ENCODE assay signal across 8 cellular contexts in the genomic region with DNA sequence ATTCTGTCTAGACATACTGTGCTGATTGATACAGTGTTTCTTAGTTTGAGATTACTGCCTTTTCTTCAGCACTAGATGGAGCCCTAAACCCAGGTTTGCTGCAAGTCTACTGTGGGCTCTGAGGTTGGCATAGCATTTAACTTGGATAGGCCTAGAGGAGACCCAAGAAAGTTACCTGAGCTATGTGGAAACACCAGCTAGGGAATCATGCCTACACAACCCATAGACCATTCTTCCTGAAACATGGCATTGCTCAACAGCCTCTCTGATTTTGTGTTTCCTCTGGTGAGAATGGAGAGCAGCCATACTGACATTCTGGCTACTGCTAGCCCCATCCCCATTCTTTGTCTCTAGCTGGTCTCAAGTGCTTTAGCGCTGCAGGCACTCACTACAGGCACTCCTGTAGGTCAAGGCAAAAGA.
DNase-seq lines count a peak whose midpoint lies in the region; ATAC-seq, FAIRE-seq and TF ChIP-seq lines count a peak whose summit lies in the region.

No MANE protein-coding gene starts in this region.

- H3K36me3 Mint-ChIP-seq in mesothelial cell of epicardium = no peaks in the 10 kb centered on the region

- H3K27ac Mint-ChIP-seq in mesothelial cell of epicardium = no peak overlapping the region

- TF ChIP-seq CTCF in mesothelial cell of epicardium (IDR thresholded peaks at IDR 0.05; ENCODE audit: unreplicated experiment) = no peak

- H3K4me3 Mint-ChIP-seq in mesothelial cell of epicardium = no peak overlapping the region

- peak; percentile 48 for FAIRE-seq in HTR-8/SVneo (lab: Jason Lieb, UNC)

- H3K9me3 Mint-ChIP-seq in mesothelial cell of epicardium = peaks cover 16% of the 10 kb centered on the region

- no peaks in the 10 kb centered on the region for H3K4me1 Mint-ChIP-seq in mesothelial cell of epicardium

- DNase-seq in NCI-H1417 (lab: John Stamatoyannopoulos, UW) (peak; percentile 3 to 57 (median 39)), NCI-H1417 treated with DMSO at 0.1 percent for 48 hours (lab: John Stamatoyannopoulos, UW) (no peak), HTR-8/SVneo (ENCODE audit: insufficient read length, low spot score) (peak; percentile 27), hepatic stellate cell (ENCODE audit: low spot score) (peak; percentile 8), mesothelial cell of epicardium (ENCODE audit: low spot score in 2 of 2, unreplicated experiment in 2 of 2) (no peak), GF-D8 (lab: John Stamatoyannopoulos, UW) (no peak)

- no peaks in the 10 kb centered on the region for H3K27me3 Mint-ChIP-seq in mesothelial cell of epicardium (ENCODE audit: low read depth)

- peak; percentile 91 for ATAC-seq in GM21723 (IDR thresholded peaks at IDR 0.05; ENCODE audit: unreplicated experiment)
- peak; percentile 96 for ATAC-seq in SK-N-SH treated with all-trans-retinoic acid at 6 μM for 48 hours

TF ChIP-seq in SK-N-SH treated with all-trans-retinoic acid at 6 μM for 48 hours, 23 proteins besides CTCF, POLR2A, EP300 and RAD21:
- no peak for TF ChIP-seq ZC3H10 (CRISPR knock-in tag; IDR thresholded peaks at IDR 0.05)
- TF ChIP-seq ZFP30 (CRISPR knock-in tag; IDR thresholded peaks at IDR 0.05) = no peak
- no peak for TF ChIP-seq ISL1 (CRISPR knock-in tag; IDR thresholded peaks at IDR 0.05)
- TF ChIP-seq TCF4 (CRISPR knock-in tag; IDR thresholded peaks at IDR 0.05; ENCODE audit: borderline replicate concordance) = no peak
- no peak for TF ChIP-seq PPARA (CRISPR knock-in tag; IDR thresholded peaks at IDR 0.05; ENCODE audit: borderline replicate concordance)
- TF ChIP-seq ESRRG (CRISPR knock-in tag; IDR thresholded peaks at IDR 0.05) = no peak
- TF ChIP-seq, protein P1, sequence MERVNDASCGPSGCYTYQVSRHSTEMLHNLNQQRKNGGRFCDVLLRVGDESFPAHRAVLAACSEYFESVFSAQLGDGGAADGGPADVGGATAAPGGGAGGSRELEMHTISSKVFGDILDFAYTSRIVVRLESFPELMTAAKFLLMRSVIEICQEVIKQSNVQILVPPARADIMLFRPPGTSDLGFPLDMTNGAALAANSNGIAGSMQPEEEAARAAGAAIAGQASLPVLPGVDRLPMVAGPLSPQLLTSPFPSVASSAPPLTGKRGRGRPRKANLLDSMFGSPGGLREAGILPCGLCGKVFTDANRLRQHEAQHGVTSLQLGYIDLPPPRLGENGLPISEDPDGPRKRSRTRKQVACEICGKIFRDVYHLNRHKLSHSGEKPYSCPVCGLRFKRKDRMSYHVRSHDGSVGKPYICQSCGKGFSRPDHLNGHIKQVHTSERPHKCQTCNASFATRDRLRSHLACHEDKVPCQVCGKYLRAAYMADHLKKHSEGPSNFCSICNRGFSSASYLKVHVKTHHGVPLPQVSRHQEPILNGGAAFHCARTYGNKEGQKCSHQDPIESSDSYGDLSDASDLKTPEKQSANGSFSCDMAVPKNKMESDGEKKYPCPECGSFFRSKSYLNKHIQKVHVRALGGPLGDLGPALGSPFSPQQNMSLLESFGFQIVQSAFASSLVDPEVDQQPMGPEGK (CRISPR knock-in tag; IDR thresholded peaks at IDR 0.05; ENCODE audit: borderline replicate concordance) = no peak
- TF ChIP-seq ZFP3 (CRISPR knock-in tag; IDR thresholded peaks at IDR 0.05) = no peak
- TF ChIP-seq RARB (CRISPR knock-in tag; IDR thresholded peaks at IDR 0.05) = no peak
- no peak for TF ChIP-seq ZNF565 (CRISPR knock-in tag; conservative IDR thresholded peaks at IDR 0.05; ENCODE audit: low read depth)

Comparison
In these comparisons a context has a peak if more than half of its experiments do, and no peak if none do; other contexts are left out.
1. DNase-seq: peak in NCI-H1417 (3 of 3), HTR-8/SVneo (single experiment) and hepatic stellate cell (single experiment); none in NCI-H1417 treated with DMSO at 0.1 percent for 48 hours (single experiment), mesothelial cell of epicardium (0 of 2) and GF-D8 (single experiment).